ENCODE assay signal across 9 cellular contexts in genomic region chr18:77004555-77005380, GRCh38.
DNase-seq lines count a peak whose midpoint lies in the region; ATAC-seq lines count a peak whose summit lies in the region.
"Had no signal": no experiment of that assay in that cellular context is flagged by ENCODE, and none has a peak within 500 bp of the region (broad histone marks: within the 10 kb centered on the region; RNA-seq: fewer than 3 reads in every experiment).

No MANE protein-coding gene starts in this region.

- DNase-seq in NOMO-1 (lab: John Stamatoyannopoulos, UW; ENCODE audit: unreplicated experiment in 2 of 2) (peak; percentile 68 to 79), caudate nucleus (lab: John Stamatoyannopoulos, UW) (peak in 1 of 61 donors; percentile 49), HPDE6-E6E7 (ENCODE audit: extremely low spot score) (no peak)
- DNase-seq: activated CD4-positive, CD25-positive, alpha-beta regulatory T cell; small intestine had no signal

- H3K4me3 ChIP-seq in skin epidermis = no peak overlapping the region

- ATAC-seq in GM18511 (IDR thresholded peaks at IDR 0.05; ENCODE audit: unreplicated experiment) (peak; percentile 53), GM21423 (IDR thresholded peaks at IDR 0.05; ENCODE audit: unreplicated experiment) (no peak), HG02970 (IDR thresholded peaks at IDR 0.05; ENCODE audit: low FRiP score, unreplicated experiment) (no peak)

- peak overlapping the region; percentile 31 for H3K27ac ChIP-seq in caudate nucleus (ENCODE audit: low read depth, low read length)
- H3K27ac ChIP-seq in skin epidermis = peak overlapping the region in 13 of 21 experiments; percentile 18 to 79 (median 54)
